2 cellular contexts compared by ENCODE assay signal in genomic region chr2:16189019-16189850, GRCh38.
TF ChIP-seq lines count a peak whose summit lies in the region.

No MANE protein-coding gene starts in this region.

TF ChIP-seq in HepG2, 621 proteins besides CTCF, POLR2A, EP300 and RAD21 (continued from another document):
- TF ChIP-seq ZFYVE20 (CRISPR knock-in tag; IDR thresholded peaks at IDR 0.05; ENCODE audit: borderline replicate concordance, low read depth) (no peak), YEATS2 (CRISPR knock-in tag; IDR thresholded peaks at IDR 0.05; ENCODE audit: borderline replicate concordance) (no peak), ZNF720 (CRISPR knock-in tag; IDR thresholded peaks at IDR 0.05) (no peak), ZNF180 (CRISPR knock-in tag; IDR thresholded peaks at IDR 0.05; ENCODE audit: borderline replicate concordance, low read depth) (no peak), ZNF687 (CRISPR knock-in tag; IDR thresholded peaks at IDR 0.05) (no peak), PAX8 (CRISPR knock-in tag; IDR thresholded peaks at IDR 0.05; ENCODE audit: borderline replicate concordance) (no peak), ZNF547 (CRISPR knock-in tag; IDR thresholded peaks at IDR 0.05) (no peak), SMYD3 (CRISPR knock-in tag; IDR thresholded peaks at IDR 0.05) (no peak), TOPORS (CRISPR knock-in tag; IDR thresholded peaks at IDR 0.05) (no peak), CAMTA2 (CRISPR knock-in tag; IDR thresholded peaks at IDR 0.05; ENCODE audit: borderline replicate concordance) (no peak), PLRG1 (conservative IDR thresholded peaks at IDR 0.05) (no peak), BCLAF1 (IDR thresholded peaks at IDR 0.05) (no peak)
- TF ChIP-seq, protein P1, sequence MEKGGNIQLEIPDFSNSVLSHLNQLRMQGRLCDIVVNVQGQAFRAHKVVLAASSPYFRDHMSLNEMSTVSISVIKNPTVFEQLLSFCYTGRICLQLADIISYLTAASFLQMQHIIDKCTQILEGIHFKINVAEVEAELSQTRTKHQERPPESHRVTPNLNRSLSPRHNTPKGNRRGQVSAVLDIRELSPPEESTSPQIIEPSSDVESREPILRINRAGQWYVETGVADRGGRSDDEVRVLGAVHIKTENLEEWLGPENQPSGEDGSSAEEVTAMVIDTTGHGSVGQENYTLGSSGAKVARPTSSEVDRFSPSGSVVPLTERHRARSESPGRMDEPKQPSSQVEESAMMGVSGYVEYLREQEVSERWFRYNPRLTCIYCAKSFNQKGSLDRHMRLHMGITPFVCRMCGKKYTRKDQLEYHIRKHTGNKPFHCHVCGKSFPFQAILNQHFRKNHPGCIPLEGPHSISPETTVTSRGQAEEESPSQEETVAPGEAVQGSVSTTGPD (CRISPR knock-in tag; IDR thresholded peaks at IDR 0.05): no peak
- TF ChIP-seq, protein P2, sequence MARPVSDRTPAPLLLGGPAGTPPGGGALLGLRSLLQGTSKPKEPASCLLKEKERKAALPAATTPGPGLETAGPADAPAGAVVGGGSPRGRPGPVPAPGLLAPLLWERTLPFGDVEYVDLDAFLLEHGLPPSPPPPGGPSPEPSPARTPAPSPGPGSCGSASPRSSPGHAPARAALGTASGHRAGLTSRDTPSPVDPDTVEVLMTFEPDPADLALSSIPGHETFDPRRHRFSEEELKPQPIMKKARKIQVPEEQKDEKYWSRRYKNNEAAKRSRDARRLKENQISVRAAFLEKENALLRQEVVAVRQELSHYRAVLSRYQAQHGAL (CRISPR knock-in tag; IDR thresholded peaks at IDR 0.05; ENCODE audit: not compliant biosample characterization): no peak
TF ChIP-seq in HepG2: peak in this region for 0.

TF ChIP-seq in GM23338, 12 proteins besides CTCF, POLR2A, EP300 and RAD21:
- TF ChIP-seq, protein P3, sequence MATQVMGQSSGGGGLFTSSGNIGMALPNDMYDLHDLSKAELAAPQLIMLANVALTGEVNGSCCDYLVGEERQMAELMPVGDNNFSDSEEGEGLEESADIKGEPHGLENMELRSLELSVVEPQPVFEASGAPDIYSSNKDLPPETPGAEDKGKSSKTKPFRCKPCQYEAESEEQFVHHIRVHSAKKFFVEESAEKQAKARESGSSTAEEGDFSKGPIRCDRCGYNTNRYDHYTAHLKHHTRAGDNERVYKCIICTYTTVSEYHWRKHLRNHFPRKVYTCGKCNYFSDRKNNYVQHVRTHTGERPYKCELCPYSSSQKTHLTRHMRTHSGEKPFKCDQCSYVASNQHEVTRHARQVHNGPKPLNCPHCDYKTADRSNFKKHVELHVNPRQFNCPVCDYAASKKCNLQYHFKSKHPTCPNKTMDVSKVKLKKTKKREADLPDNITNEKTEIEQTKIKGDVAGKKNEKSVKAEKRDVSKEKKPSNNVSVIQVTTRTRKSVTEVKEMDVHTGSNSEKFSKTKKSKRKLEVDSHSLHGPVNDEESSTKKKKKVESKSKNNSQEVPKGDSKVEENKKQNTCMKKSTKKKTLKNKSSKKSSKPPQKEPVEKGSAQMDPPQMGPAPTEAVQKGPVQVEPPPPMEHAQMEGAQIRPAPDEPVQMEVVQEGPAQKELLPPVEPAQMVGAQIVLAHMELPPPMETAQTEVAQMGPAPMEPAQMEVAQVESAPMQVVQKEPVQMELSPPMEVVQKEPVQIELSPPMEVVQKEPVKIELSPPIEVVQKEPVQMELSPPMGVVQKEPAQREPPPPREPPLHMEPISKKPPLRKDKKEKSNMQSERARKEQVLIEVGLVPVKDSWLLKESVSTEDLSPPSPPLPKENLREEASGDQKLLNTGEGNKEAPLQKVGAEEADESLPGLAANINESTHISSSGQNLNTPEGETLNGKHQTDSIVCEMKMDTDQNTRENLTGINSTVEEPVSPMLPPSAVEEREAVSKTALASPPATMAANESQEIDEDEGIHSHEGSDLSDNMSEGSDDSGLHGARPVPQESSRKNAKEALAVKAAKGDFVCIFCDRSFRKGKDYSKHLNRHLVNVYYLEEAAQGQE (IDR thresholded peaks at IDR 0.05; ENCODE audit: unreplicated experiment): no peak
- TF ChIP-seq, protein P4, sequence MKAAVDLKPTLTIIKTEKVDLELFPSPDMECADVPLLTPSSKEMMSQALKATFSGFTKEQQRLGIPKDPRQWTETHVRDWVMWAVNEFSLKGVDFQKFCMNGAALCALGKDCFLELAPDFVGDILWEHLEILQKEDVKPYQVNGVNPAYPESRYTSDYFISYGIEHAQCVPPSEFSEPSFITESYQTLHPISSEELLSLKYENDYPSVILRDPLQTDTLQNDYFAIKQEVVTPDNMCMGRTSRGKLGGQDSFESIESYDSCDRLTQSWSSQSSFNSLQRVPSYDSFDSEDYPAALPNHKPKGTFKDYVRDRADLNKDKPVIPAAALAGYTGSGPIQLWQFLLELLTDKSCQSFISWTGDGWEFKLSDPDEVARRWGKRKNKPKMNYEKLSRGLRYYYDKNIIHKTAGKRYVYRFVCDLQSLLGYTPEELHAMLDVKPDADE (IDR thresholded peaks at IDR 0.05): no peak
- TF ChIP-seq NANOG (IDR thresholded peaks at IDR 0.05; ENCODE audit: borderline replicate concordance): no peak
- no peak for TF ChIP-seq POLR2AphosphoS5 (IDR thresholded peaks at IDR 0.05; ENCODE audit: low read depth)
- TF ChIP-seq CREB1 (CRISPR knock-in tag; IDR thresholded peaks at IDR 0.05; ENCODE audit: low read depth): no peak
- TF ChIP-seq EZH2phosphoT487 (IDR thresholded peaks at IDR 0.05; ENCODE audit: unreplicated experiment): no peak
- TF ChIP-seq ZNF331 (CRISPR knock-in tag; IDR thresholded peaks at IDR 0.05; ENCODE audit: low read depth): no peak
- no peak for TF ChIP-seq ZNF114 (CRISPR knock-in tag; IDR thresholded peaks at IDR 0.05)
- no peak for TF ChIP-seq JUNB (IDR thresholded peaks at IDR 0.05; ENCODE audit: unreplicated experiment)
- TF ChIP-seq EZH2 (IDR thresholded peaks at IDR 0.05; ENCODE audit: low read depth, unreplicated experiment): no peak
- no peak for TF ChIP-seq STAT1 (IDR thresholded peaks at IDR 0.05; ENCODE audit: unreplicated experiment)
- no peak for TF ChIP-seq ZNF462 (CRISPR knock-in tag; IDR thresholded peaks at IDR 0.05)
